In the genomic region with DNA sequence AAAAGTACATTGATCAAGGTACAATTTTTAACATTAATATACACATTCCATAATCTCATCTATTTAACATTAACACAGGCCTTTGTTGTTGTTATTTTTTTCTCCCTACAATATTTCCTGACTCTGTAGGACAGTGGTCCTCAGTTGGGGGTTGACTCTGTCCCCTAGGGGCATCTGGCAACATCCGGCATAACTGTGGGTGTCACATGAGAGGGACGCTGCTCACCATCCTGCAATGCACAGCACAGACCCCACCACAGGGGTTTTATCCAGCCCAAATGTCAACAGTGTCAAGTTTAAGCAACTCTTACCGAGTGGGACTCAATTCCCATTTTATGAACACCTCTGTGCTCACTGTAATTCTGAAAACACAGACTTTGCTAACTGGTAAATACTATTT, we compare ENCODE assay signal across 21 cellular contexts. TPM values are rescaled to one million over a fixed set of nuclear protein-coding genes. Genes with fewer than 3 reads are reported as not detected.
"Had no signal": no experiment of that assay in that cellular context is flagged by ENCODE, and none has a peak within 500 bp of the region (broad histone marks: within the 10 kb centered on the region; RNA-seq: fewer than 3 reads in every experiment).

No MANE protein-coding gene starts in this region.

- ATAC-seq: esophagus mucosa; left lung; mucosa of descending colon; naive thymus-derived CD4-positive, alpha-beta T cell; right cardiac atrium had no signal

- H3K27me3 ChIP-seq: ascending aorta, cardiac muscle cell, left lung, suprapubic skin had no signal

- H3K27me3 Mint-ChIP-seq: naive thymus-derived CD4-positive, alpha-beta T cell had no signal

- H3K4me3 Mint-ChIP-seq: naive thymus-derived CD4-positive, alpha-beta T cell had no signal

- H3K9me3 Mint-ChIP-seq: naive thymus-derived CD4-positive, alpha-beta T cell had no signal

- H3K4me3 ChIP-seq: ascending aorta, cardiac muscle cell, left lung, mucosa of descending colon, suprapubic skin had no signal

- H3K27ac ChIP-seq: ascending aorta, cardiac muscle cell, left lung, suprapubic skin had no signal

- H3K9me3 ChIP-seq: ascending aorta, left lung, mucosa of descending colon, suprapubic skin had no signal

- DNase-seq: activated CD4-positive, alpha-beta T cell treated with anti-CD3 and anti-CD28 coated beads, Interleukin-2, amount 50 U/mL, for 48 hours; activated CD4-positive, CD25-positive, alpha-beta regulatory T cell treated with anti-CD3 and anti-CD28 coated beads, Interleukin-2, amount 50 U/mL, for 72 hours; activated naive CD4-positive, alpha-beta T cell; kidney; left lung; mammary epithelial cell; mucosa of descending colon; naive thymus-derived CD4-positive, alpha-beta T cell; right cardiac atrium; small intestine; stimulated activated CD4-positive, alpha-beta T cell treated with anti-CD3 and anti-CD28 coated beads, Interleukin-4, amount 100 ng/mL, for 4 hours; stimulated activated CD8-positive, alpha-beta memory T cell treated with anti-CD3 and anti-CD28 coated beads, Interleukin-4, amount 100 ng/mL, for 48 hours; stimulated activated naive CD4-positive, alpha-beta T cell treated with Interleukin-2 at 50 U/mL for 16 hours; T-helper 1 cell; T1000; trophoblast cell had no signal

RNA-seq across cellular contexts. Expression of a gene that starts 14.5 kb away (rescaled TPM):
- total RNA-seq: ascending aorta; cardiac muscle cell; esophagus mucosa; kidney; left lung; mammary epithelial cell; mucosa of descending colon; naive thymus-derived CD4-positive, alpha-beta T cell; posterior vena cava; suprapubic skin had no signal
- polyA plus RNA-seq: cardiac muscle cell; mammary epithelial cell; naive thymus-derived CD4-positive, alpha-beta T cell had no signal
